In the genomic region with DNA sequence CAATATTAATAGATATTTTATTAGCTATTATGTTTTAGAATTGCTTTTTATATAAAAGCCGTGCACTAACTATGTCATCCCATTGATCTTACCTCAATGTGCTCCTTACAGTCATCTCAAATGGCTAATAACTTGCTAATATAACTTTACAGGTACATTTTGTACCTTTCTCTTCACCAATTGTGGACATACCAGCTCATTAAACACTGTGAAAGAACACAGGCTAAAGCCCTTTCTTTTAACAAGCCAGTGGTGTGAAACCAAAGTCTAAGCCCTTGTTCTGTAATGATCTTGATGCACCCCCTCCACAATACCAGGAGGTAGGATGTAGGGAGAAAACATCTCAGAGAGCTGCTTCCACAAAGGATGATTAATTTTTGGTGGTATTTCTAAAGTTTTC, we compare ENCODE assay signal across 3 cellular contexts.
"Had no signal": no experiment of that assay in that cellular context is flagged by ENCODE, and none has a peak within 500 bp of the region (broad histone marks: within the 10 kb centered on the region; RNA-seq: fewer than 3 reads in every experiment).

No MANE protein-coding gene starts in this region.

- DNase-seq: GDM1, GF-D8 had no signal

- H3K4me3 ChIP-seq: GM12878 had no signal

- ATAC-seq: GM12878 had no signal
